Comparison of ENCODE assay signal across 22 cellular contexts in the genomic region with DNA sequence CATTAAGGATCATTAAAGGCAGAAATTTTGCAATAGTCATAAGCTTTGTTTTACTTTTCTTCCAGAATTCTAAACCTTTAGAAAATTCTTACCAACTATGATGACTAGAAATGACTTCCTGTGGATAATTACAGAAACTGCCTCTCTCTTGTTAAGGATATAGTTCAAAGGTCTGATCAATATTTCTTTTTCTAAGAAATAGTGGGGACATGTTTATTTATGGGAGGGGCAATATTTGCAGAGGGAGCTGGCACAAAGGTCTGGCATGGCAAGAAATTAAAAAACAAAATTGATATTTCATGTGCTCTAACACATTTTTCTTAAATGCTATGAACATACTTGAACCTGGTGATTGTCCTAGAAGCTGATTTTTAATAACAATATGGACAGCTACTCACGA.
A peak's percentile ranks its signal among the peaks of the same experiment; 100 is the strongest.
DNase-seq lines count a peak whose midpoint lies in the region; ATAC-seq, FAIRE-seq and TF ChIP-seq lines count a peak whose summit lies in the region.
"Had no signal": no experiment of that assay in that cellular context is flagged by ENCODE, and none has a peak within 500 bp of the region (broad histone marks: within the 10 kb centered on the region; RNA-seq: fewer than 3 reads in every experiment).

No MANE protein-coding gene starts in this region.

- BruUV-seq in HepG2 (replicated peaks; lab: Mats Ljungman, UMichigan): no TSS peak

- H3K36me3 ChIP-seq in liver (ENCODE audit: control insufficient read depth in 4 of 4, insufficient read depth in 3 of 4, low read depth in 1 of 4, low read length in 3 of 4): no peaks in the 10 kb centered on the region
- H3K36me3 ChIP-seq in HepG2 (replicated peaks in 1 of 2; ENCODE audit: control insufficient read depth in 1 of 2, insufficient read depth in 2 of 2, low read length in 2 of 2): no peaks in the 10 kb centered on the region
- H3K36me3 ChIP-seq: BLaER1 treated with 17β-estradiol and CSF1 and Interleukin-3, amounts not matched to agents 10 nM and 100 nM had no signal

- 80% methylated on average over 1 of the region's 1 CpG for WGBS in liver
- 2% methylated on average over 1 of the region's 1 CpG for WGBS in HepG2 (ENCODE audit: low lambda C conversion rate)

- H3K4me3 ChIP-seq in liver (ENCODE audit: low read depth in 1 of 3, low read length in 3 of 3): no peak overlapping the region
- H3K4me3 ChIP-seq in HepG2 (replicated peaks in 1 of 3; ENCODE audit: insufficient read depth in 1 of 3, low read depth in 2 of 3, low read length in 3 of 3): no peak overlapping the region
- H3K4me3 ChIP-seq: A549; BLaER1 treated with 17β-estradiol and CSF1 and Interleukin-3, amounts not matched to agents 10 nM and 100 nM had no signal

- TF ChIP-seq POLR2A in HepG2 (IDR thresholded peaks at IDR 0.05; ENCODE audit: insufficient read depth in 1 of 2, low read depth in 2 of 2, low read length in 2 of 2): no peak

- H4K20me1 ChIP-seq in HepG2 (ENCODE audit: insufficient read depth, low read length): no peaks in the 10 kb centered on the region
- H4K20me1 ChIP-seq: BLaER1 treated with 17β-estradiol and CSF1 and Interleukin-3, amounts not matched to agents 10 nM and 100 nM had no signal

- intact Hi-C loops in HepG2 (cut with micrococcal nuclease; ENCODE audit: unreplicated experiment): no loop called here

- no peak for TF ChIP-seq RAD21 in liver (IDR thresholded peaks at IDR 0.05)
- TF ChIP-seq RAD21 in HepG2 (CRISPR knock-in tag; IDR thresholded peaks at IDR 0.05): no peak

- POLR2A ChIA-PET in HepG2 (lab: Yijun Ruan, JAX): no interaction called here

- H3K4me2 ChIP-seq in HepG2 (ENCODE audit: low read depth, low read length): no peak overlapping the region
- H3K4me2 ChIP-seq: A549; BLaER1 treated with 17β-estradiol and CSF1 and Interleukin-3, amounts not matched to agents 10 nM and 100 nM had no signal

- H3K27ac ChIP-seq in liver (ENCODE audit: low read depth in 1 of 2, low read length in 2 of 2) (no peak overlapping the region), HepG2 (ENCODE audit: extremely low read length, insufficient read depth, low read length) (no peak overlapping the region)
- H3K27ac ChIP-seq: 22Rv1; A549; BLaER1 treated with 17β-estradiol and CSF1 and Interleukin-3, amounts not matched to agents 10 nM and 100 nM; C4-2B had no signal

- TF ChIP-seq EP300 in HepG2 (IDR thresholded peaks at IDR 0.05; ENCODE audit: low read depth in 2 of 2, low read length in 2 of 2) (no peak), HepG2 (CRISPR knock-in tag; IDR thresholded peaks at IDR 0.05; ENCODE audit: borderline replicate concordance) (no peak)

- H3K9ac ChIP-seq in liver (ENCODE audit: low read depth in 1 of 2, low read length in 2 of 2) (no peak overlapping the region), HepG2 (ENCODE audit: insufficient read depth, low read depth, low read length) (no peak overlapping the region)
- H3K9ac ChIP-seq: BLaER1 treated with 17β-estradiol and CSF1 and Interleukin-3, amounts not matched to agents 10 nM and 100 nM had no signal

- H3K27me3 ChIP-seq in liver (ENCODE audit: control insufficient read depth in 4 of 4, insufficient read depth in 4 of 4, low read length in 3 of 4) (no peaks in the 10 kb centered on the region), HepG2 (ENCODE audit: control insufficient read depth in 1 of 2, insufficient read depth in 2 of 2, low read length in 2 of 2) (no peaks in the 10 kb centered on the region)
- H3K27me3 ChIP-seq: BLaER1 treated with 17β-estradiol and CSF1 and Interleukin-3, amounts not matched to agents 10 nM and 100 nM had no signal

- no peak overlapping the region for H2AFZ ChIP-seq in HepG2 (ENCODE audit: low read length)

- in situ Hi-C loops in HepG2 (cut with HindIII; ENCODE audit: extremely low pct_ligation_motif_present, low pct_unique_long_range_greater_than_20kb): no loop called here

- no peak for TF ChIP-seq CTCF in liver (IDR thresholded peaks at IDR 0.05; ENCODE audit: low read depth, low read length, missing input control)
- TF ChIP-seq CTCF in HepG2 (CRISPR knock-in tag; IDR thresholded peaks at IDR 0.05): no peak

- DNase-seq in NCI-H1092 treated with DMSO at 0.1 percent for 48 hours (lab: John Stamatoyannopoulos, UW): peak; percentile 14
- no peak for DNase-seq in NCI-H1092 (lab: John Stamatoyannopoulos, UW)
- no peak for DNase-seq in HepG2 (ENCODE audit: low spot score)
- peak; percentile 67 for DNase-seq in NCI-H146 treated with DMSO at 0.1 percent for 48 hours (lab: John Stamatoyannopoulos, UW; ENCODE audit: unreplicated experiment)
- DNase-seq in NCI-H524 (lab: John Stamatoyannopoulos, UW): no peak
- DNase-seq: AML-193; Caco-2; Calu3; CD4-positive, alpha-beta T cell; CD8-positive, alpha-beta T cell; DMS79 treated with DMSO at 0.1 percent for 48 hours; GF-D8 had no signal

- H3K9me3 ChIP-seq in liver (ENCODE audit: control insufficient read depth in 4 of 4, low read length in 3 of 4) (no peaks in the 10 kb centered on the region), HepG2 (ENCODE audit: low read length) (no peaks in the 10 kb centered on the region)
- H3K9me3 ChIP-seq: A549; BLaER1 treated with 17β-estradiol and CSF1 and Interleukin-3, amounts not matched to agents 10 nM and 100 nM; Caco-2 had no signal

- CTCF ChIA-PET in HepG2 (lab: Yijun Ruan, JAX; ENCODE audit: low intra/inter-chr PET ratio, low total read pairs): no interaction called here

- H3K4me1 ChIP-seq in liver (ENCODE audit: control insufficient read depth in 4 of 4, insufficient read depth in 4 of 4, low read length in 3 of 4): peaks cover 0 to 9% (median 3%) of the 10 kb centered on the region in 4 donors
- H3K4me1 ChIP-seq in HepG2 (ENCODE audit: insufficient read depth, low read length): peaks cover 7% of the 10 kb centered on the region
- H3K4me1 ChIP-seq: A549; BLaER1 treated with 17β-estradiol and CSF1 and Interleukin-3, amounts not matched to agents 10 nM and 100 nM; Caco-2 had no signal

- FAIRE-seq in HepG2 (lab: Jason Lieb, UNC): no peak
- FAIRE-seq: A549, D721Med, G401.6, GM12891, GM19239 had no signal

- ATAC-seq in HepG2 (no peak), HG02678 (IDR thresholded peaks at IDR 0.05; ENCODE audit: unreplicated experiment) (no peak)
- ATAC-seq: A549; CD8-positive, alpha-beta T cell had no signal

- no peaks in the 10 kb centered on the region for H3K79me2 ChIP-seq in HepG2 (ENCODE audit: insufficient read depth, low read length)

TF ChIP-seq in liver, 16 proteins besides CTCF, POLR2A, EP300 and RAD21 (continues in another document):
- TF ChIP-seq, protein P1, sequence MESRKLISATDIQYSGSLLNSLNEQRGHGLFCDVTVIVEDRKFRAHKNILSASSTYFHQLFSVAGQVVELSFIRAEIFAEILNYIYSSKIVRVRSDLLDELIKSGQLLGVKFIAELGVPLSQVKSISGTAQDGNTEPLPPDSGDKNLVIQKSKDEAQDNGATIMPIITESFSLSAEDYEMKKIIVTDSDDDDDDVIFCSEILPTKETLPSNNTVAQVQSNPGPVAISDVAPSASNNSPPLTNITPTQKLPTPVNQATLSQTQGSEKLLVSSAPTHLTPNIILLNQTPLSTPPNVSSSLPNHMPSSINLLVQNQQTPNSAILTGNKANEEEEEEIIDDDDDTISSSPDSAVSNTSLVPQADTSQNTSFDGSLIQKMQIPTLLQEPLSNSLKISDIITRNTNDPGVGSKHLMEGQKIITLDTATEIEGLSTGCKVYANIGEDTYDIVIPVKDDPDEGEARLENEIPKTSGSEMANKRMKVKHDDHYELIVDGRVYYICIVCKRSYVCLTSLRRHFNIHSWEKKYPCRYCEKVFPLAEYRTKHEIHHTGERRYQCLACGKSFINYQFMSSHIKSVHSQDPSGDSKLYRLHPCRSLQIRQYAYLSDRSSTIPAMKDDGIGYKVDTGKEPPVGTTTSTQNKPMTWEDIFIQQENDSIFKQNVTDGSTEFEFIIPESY (IDR thresholded peaks at IDR 0.05): no peak
- TF ChIP-seq FOXA2 (IDR thresholded peaks at IDR 0.05) (no peak), SP1 (IDR thresholded peaks at IDR 0.05) (peak; percentile 20)

TF ChIP-seq in HepG2, 621 proteins besides CTCF, POLR2A, EP300 and RAD21 (continues in another document):
- no peak for TF ChIP-seq ZNF3 (CRISPR knock-in tag; IDR thresholded peaks at IDR 0.05)
- TF ChIP-seq, protein P2, sequence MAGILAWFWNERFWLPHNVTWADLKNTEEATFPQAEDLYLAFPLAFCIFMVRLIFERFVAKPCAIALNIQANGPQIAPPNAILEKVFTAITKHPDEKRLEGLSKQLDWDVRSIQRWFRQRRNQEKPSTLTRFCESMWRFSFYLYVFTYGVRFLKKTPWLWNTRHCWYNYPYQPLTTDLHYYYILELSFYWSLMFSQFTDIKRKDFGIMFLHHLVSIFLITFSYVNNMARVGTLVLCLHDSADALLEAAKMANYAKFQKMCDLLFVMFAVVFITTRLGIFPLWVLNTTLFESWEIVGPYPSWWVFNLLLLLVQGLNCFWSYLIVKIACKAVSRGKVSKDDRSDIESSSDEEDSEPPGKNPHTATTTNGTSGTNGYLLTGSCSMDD (CRISPR knock-in tag; IDR thresholded peaks at IDR 0.05): no peak
- no peak for TF ChIP-seq ATM (IDR thresholded peaks at IDR 0.05; ENCODE audit: borderline replicate concordance)
- TF ChIP-seq FIP1L1 (IDR thresholded peaks at IDR 0.05; ENCODE audit: borderline replicate concordance, insufficient read depth, low read depth, low read length): no peak
- TF ChIP-seq ZNF605 (CRISPR knock-in tag; IDR thresholded peaks at IDR 0.05): no peak
- no peak for TF ChIP-seq ZBTB42 (CRISPR knock-in tag; IDR thresholded peaks at IDR 0.05)
- TF ChIP-seq, protein P3, sequence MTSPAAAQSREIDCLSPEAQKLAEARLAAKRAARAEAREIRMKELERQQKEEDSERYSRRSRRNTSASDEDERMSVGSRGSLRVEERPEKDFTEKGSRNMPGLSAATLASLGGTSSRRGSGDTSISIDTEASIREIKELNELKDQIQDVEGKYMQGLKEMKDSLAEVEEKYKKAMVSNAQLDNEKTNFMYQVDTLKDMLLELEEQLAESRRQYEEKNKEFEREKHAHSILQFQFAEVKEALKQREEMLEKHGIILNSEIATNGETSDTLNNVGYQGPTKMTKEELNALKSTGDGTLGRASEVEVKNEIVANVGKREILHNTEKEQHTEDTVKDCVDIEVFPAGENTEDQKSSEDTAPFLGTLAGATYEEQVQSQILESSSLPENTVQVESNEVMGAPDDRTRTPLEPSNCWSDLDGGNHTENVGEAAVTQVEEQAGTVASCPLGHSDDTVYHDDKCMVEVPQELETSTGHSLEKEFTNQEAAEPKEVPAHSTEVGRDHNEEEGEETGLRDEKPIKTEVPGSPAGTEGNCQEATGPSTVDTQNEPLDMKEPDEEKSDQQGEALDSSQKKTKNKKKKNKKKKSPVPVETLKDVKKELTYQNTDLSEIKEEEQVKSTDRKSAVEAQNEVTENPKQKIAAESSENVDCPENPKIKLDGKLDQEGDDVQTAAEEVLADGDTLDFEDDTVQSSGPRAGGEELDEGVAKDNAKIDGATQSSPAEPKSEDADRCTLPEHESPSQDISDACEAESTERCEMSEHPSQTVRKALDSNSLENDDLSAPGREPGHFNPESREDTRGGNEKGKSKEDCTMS (CRISPR knock-in tag; conservative IDR thresholded peaks at IDR 0.05): no peak
- TF ChIP-seq ZNF543 (CRISPR knock-in tag; IDR thresholded peaks at IDR 0.05): no peak
- no peak for TF ChIP-seq CHD4 (IDR thresholded peaks at IDR 0.05; ENCODE audit: borderline replicate concordance, low read length)

Comparison
In these comparisons a context has a peak if more than half of its experiments do, and no peak if none do; other contexts are left out.
1. DNase-seq: peak in NCI-H1092 treated with DMSO at 0.1 percent for 48 hours (single experiment) and NCI-H146 treated with DMSO at 0.1 percent for 48 hours (single experiment); none in NCI-H1092 (single experiment), HepG2 (single experiment) and NCI-H524 (0 of 2).